In the genomic region with DNA sequence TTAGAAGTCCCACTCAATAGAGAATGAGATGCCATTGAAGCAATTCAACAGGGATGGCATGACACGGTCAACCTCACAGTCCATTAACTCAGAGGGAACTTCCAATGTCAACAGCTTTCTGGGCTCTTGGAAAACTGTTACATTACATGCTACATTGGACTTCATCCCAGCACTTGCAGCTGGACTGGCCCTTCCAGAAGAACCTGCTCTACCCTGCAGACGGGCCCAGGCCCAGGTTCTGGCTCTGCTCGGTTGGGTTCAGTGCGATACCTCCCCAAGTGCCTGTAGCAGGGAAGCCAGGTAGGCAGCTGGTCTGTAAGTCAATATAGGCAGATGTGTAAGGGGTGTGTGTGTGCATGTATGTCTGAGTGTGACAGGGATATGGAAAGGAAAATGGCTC, we compare ENCODE assay signal across 33 cellular contexts. TPM values are rescaled to one million over a fixed set of nuclear protein-coding genes. Genes with fewer than 3 reads are reported as not detected.
"Had no signal": no experiment of that assay in that cellular context is flagged by ENCODE, and none has a peak within 500 bp of the region (broad histone marks: within the 10 kb centered on the region; RNA-seq: fewer than 3 reads in every experiment).

No MANE protein-coding gene starts in this region.

- H3K9me3 Mint-ChIP-seq: activated CD4-positive, alpha-beta T cell treated with anti-CD3 and anti-CD28 coated beads, Interleukin-2, amount 10 ng/mL, durations not matched to agents 24 days and 14 days had no signal

- H3K4me3 ChIP-seq: ascending aorta, Peyer's patch, SJSA1 had no signal

- H3K27ac Mint-ChIP-seq: activated CD4-positive, alpha-beta T cell treated with anti-CD3 and anti-CD28 coated beads, Interleukin-2, amount 10 ng/mL, durations not matched to agents 24 days and 14 days; activated CD8-positive, alpha-beta T cell treated with anti-CD3 and anti-CD28 coated beads for 36 hours; activated naive CD8-positive, alpha-beta T cell treated with anti-CD3 and anti-CD28 coated beads for 36 hours; activated T-cell treated with anti-CD3 and anti-CD28 coated beads, Interleukin-2, amount 50 U/mL, for 72 hours; activated T-helper 17 cell treated with anti-CD3 and anti-CD28 coated beads, Interleukin-2, amount 50 U/mL, for 72 hours; T-helper 1 cell treated with Interleukin-12 subunit alpha and Interleukin-12 subunit beta and Interleukin-4 antibody, amounts not matched to agents 30 μg/mL and 1 μg/mL, for 36 hours; T-helper 2 cell treated with Interferon-gamma antibody and Interleukin-4, amounts not matched to agents 5 μg/mL and 100 μg/mL, for 36 hours had no signal

- H3K4me3 Mint-ChIP-seq: activated CD4-positive, alpha-beta T cell treated with anti-CD3 and anti-CD28 coated beads, Interleukin-2, amount 10 ng/mL, durations not matched to agents 24 days and 14 days; activated CD8-positive, alpha-beta T cell treated with anti-CD3 and anti-CD28 coated beads for 36 hours; activated naive CD8-positive, alpha-beta T cell treated with anti-CD3 and anti-CD28 coated beads for 36 hours; activated T-cell treated with anti-CD3 and anti-CD28 coated beads, Interleukin-2, amount 50 U/mL, for 72 hours; activated T-helper 17 cell treated with anti-CD3 and anti-CD28 coated beads, Interleukin-2, amount 50 U/mL, for 72 hours; T-helper 1 cell treated with Interleukin-12 subunit alpha and Interleukin-12 subunit beta and Interleukin-4 antibody, amounts not matched to agents 30 μg/mL and 1 μg/mL, for 36 hours; T-helper 2 cell treated with Interferon-gamma antibody and Interleukin-4, amounts not matched to agents 5 μg/mL and 100 μg/mL, for 36 hours had no signal

- H3K9ac ChIP-seq: KMS-11, SK-N-SH had no signal

- H3K9me3 ChIP-seq: ascending aorta, Peyer's patch, SJSA1, SK-N-SH had no signal

- H3K27ac ChIP-seq: ascending aorta, KMS-11, Peyer's patch, SJSA1 had no signal

- H3K36me3 ChIP-seq: ascending aorta, Peyer's patch, SJSA1 had no signal

- H3K4me1 ChIP-seq: ascending aorta, Peyer's patch, SJSA1 had no signal

- H3K27me3 ChIP-seq: ascending aorta, Peyer's patch, SJSA1 had no signal

- H3K4me1 Mint-ChIP-seq: activated CD4-positive, alpha-beta T cell treated with anti-CD3 and anti-CD28 coated beads, Interleukin-2, amount 10 ng/mL, durations not matched to agents 24 days and 14 days; activated naive CD8-positive, alpha-beta T cell treated with anti-CD3 and anti-CD28 coated beads for 36 hours; activated T-helper 17 cell treated with anti-CD3 and anti-CD28 coated beads, Interleukin-2, amount 50 U/mL, for 72 hours had no signal

- DNase-seq: activated CD4-positive, alpha-beta T cell treated with anti-CD3 and anti-CD28 coated beads, Interleukin-2, amount 10 ng/mL, durations not matched to agents 24 days and 14 days; activated CD4-positive, alpha-beta T cell treated with anti-CD3 and anti-CD28 coated beads, Interleukin-2, amount 50 U/mL, for 4 hours; activated CD8-positive, alpha-beta T cell treated with anti-CD3 and anti-CD28 coated beads for 36 hours; activated effector memory CD4-positive, alpha-beta T cell treated with anti-CD3 and anti-CD28 coated beads, Interleukin-2, amount 50 U/mL, for 16 hours; activated naive CD4-positive, alpha-beta T cell; activated naive CD4-positive, alpha-beta T cell treated with anti-CD3 and anti-CD28 coated beads, Interleukin-2, amount 50 U/mL, for 16 hours; activated naive CD8-positive, alpha-beta T cell treated with anti-CD3 and anti-CD28 coated beads for 36 hours; activated T-cell treated with anti-CD3 and anti-CD28 coated beads, Interleukin-2, amount 50 U/mL, for 1 hour; activated T-cell treated with anti-CD3 and anti-CD28 coated beads, Interleukin-2, amount 50 U/mL, for 72 hours; amygdala; NCI-H1092 treated with DMSO at 0.1 percent for 48 hours; NCI-H1417; NCI-H146; NCI-H187; NCI-H2029 treated with DMSO at 0.1 percent for 48 hours; NCI-H2107; NCI-H2171; NCI-H510A; NCI-H526; NCI-H748 treated with DMSO at 0.1 percent for 48 hours; NK-92 treated with Interleukin-12 subunit alpha and Interleukin-12 subunit beta, amount 100 ng/mL, for 24 hours; PC-3; Peyer's patch; RPMI8226; SHP77 treated with DMSO at 0.1 percent for 48 hours; SK-N-SH had no signal

- H3K27me3 Mint-ChIP-seq: activated CD4-positive, alpha-beta T cell treated with anti-CD3 and anti-CD28 coated beads, Interleukin-2, amount 10 ng/mL, durations not matched to agents 24 days and 14 days; activated CD8-positive, alpha-beta T cell treated with anti-CD3 and anti-CD28 coated beads for 36 hours had no signal

- ATAC-seq: activated CD8-positive, alpha-beta T cell treated with anti-CD3 and anti-CD28 coated beads for 36 hours; activated T-cell treated with anti-CD3 and anti-CD28 coated beads, Interleukin-2, amount 50 U/mL, for 72 hours; activated T-helper 17 cell treated with anti-CD3 and anti-CD28 coated beads, Interleukin-2, amount 50 U/mL, for 72 hours; PC-3 had no signal

- H3K4me2 ChIP-seq: KMS-11, SK-N-SH had no signal

- H3K36me3 Mint-ChIP-seq: activated naive CD8-positive, alpha-beta T cell treated with anti-CD3 and anti-CD28 coated beads for 36 hours had no signal

RNA-seq across cellular contexts. Expression of a gene that starts 12.9 kb away (rescaled TPM):
- total RNA-seq: activated CD4-positive, alpha-beta T cell treated with anti-CD3 and anti-CD28 coated beads, Interleukin-2, amount 10 ng/mL, durations not matched to agents 24 days and 14 days; activated CD8-positive, alpha-beta memory T cell treated with anti-CD3 and anti-CD28 coated beads for 36 hours; activated CD8-positive, alpha-beta T cell treated with anti-CD3 and anti-CD28 coated beads for 36 hours; activated naive CD8-positive, alpha-beta T cell treated with anti-CD3 and anti-CD28 coated beads for 36 hours; activated T-cell treated with anti-CD3 and anti-CD28 coated beads, Interleukin-2, amount 50 U/mL, for 72 hours; activated T-helper 17 cell treated with anti-CD3 and anti-CD28 coated beads, Interleukin-2, amount 50 U/mL, for 72 hours; ascending aorta; PC-3 had no signal
